In genomic region chr21:35203093-35204021, GRCh38 we compare ENCODE assay signal across 14 cellular contexts.
DNase-seq lines count a peak whose midpoint lies in the region; ATAC-seq, FAIRE-seq and TF ChIP-seq lines count a peak whose summit lies in the region.
"Had no signal": no experiment of that assay in that cellular context is flagged by ENCODE, and none has a peak within 500 bp of the region (broad histone marks: within the 10 kb centered on the region; RNA-seq: fewer than 3 reads in every experiment).

No MANE protein-coding gene starts in this region.

- H3K4me2 ChIP-seq in A549, result peak overlapping the region; percentile 44
- H3K4me2 ChIP-seq: BLaER1 had no signal

- peaks cover 14% of the 10 kb centered on the region for H3K4me1 ChIP-seq in A549

- no peak for DNase-seq in A549 (ENCODE audit: low read depth in 1 of 2, low spot score in 1 of 2)
- DNase-seq in HT1080 (ENCODE audit: low read depth), result peak; percentile 84
- peak; percentile 93 for DNase-seq in choroid plexus epithelial cell (ENCODE audit: low read depth)
- peak; percentile 90 for DNase-seq in myocyte (ENCODE audit: low read depth)
- no peak for DNase-seq in activated CD4-positive, alpha-beta T cell treated with anti-CD3 and anti-CD28 coated beads, Interleukin-2, amount 50 U/mL, for 4 hours
- DNase-seq in CD1c-positive myeloid dendritic cell (ENCODE audit: extremely low spot score), result no peak
- DNase-seq: naive thymus-derived CD4-positive, alpha-beta T cell; NCI-H1694 treated with DMSO at 0.1 percent for 48 hours; stimulated activated CD4-positive, alpha-beta T cell treated with anti-CD3 and anti-CD28 coated beads, Interleukin-4, amount 100 ng/mL, for 1 hour had no signal

- 42% methylated on average over 11 of the region's 11 CpGs for WGBS in A549 (ENCODE audit: missing lambda C conversion rate)

- no peak for TF ChIP-seq POLR2A in A549 (IDR thresholded peaks at IDR 0.05; ENCODE audit: low read length)

- no peak for TF ChIP-seq EP300 in A549 (IDR thresholded peaks at IDR 0.05)

- no peak for TF ChIP-seq CTCF in A549 (IDR thresholded peaks at IDR 0.05)
- no peak for TF ChIP-seq CTCF in choroid plexus epithelial cell (conservative IDR thresholded peaks at IDR 0.05; ENCODE audit: low read depth, low read length)

- CTCF ChIA-PET in A549 (lab: Yijun Ruan, JAX), result no interaction called here

- POLR2A ChIA-PET in A549 (lab: Yijun Ruan, JAX), result no interaction called here

- no peaks in the 10 kb centered on the region for H3K9me3 ChIP-seq in A549

- no peak for ATAC-seq in A549
- ATAC-seq in GM21528 (IDR thresholded peaks at IDR 0.05; ENCODE audit: low FRiP score, unreplicated experiment), result no peak
- ATAC-seq in HG03159 (IDR thresholded peaks at IDR 0.05; ENCODE audit: unreplicated experiment), result no peak
- ATAC-seq: naive thymus-derived CD4-positive, alpha-beta T cell had no signal

- TF ChIP-seq RAD21 in A549 (conservative IDR thresholded peaks at IDR 0.05 in 1 of 2, IDR thresholded peaks at IDR 0.05 in 1 of 2), result no peak

- no peak for FAIRE-seq in A549 (lab: Jason Lieb, UNC)

- H3K4me3 ChIP-seq in A549 (no peak overlapping the region), choroid plexus epithelial cell (ENCODE audit: low read depth, low read length) (no peak overlapping the region)
- H3K4me3 ChIP-seq: BLaER1 had no signal

- peak overlapping the region; percentile 38 to 46; a peak in 2 of 6 replicates for H3K27ac ChIP-seq in A549
- H3K27ac ChIP-seq: BLaER1, HL-60, VCaP had no signal

TF ChIP-seq in A549, 52 proteins besides CTCF, POLR2A, EP300 and RAD21:
- TF ChIP-seq, protein P1, sequence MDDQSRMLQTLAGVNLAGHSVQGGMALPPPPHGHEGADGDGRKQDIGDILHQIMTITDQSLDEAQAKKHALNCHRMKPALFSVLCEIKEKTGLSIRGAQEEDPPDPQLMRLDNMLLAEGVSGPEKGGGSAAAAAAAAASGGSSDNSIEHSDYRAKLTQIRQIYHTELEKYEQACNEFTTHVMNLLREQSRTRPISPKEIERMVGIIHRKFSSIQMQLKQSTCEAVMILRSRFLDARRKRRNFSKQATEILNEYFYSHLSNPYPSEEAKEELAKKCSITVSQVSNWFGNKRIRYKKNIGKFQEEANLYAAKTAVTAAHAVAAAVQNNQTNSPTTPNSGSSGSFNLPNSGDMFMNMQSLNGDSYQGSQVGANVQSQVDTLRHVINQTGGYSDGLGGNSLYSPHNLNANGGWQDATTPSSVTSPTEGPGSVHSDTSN (IDR thresholded peaks at IDR 0.05), result no peak
- no peak for TF ChIP-seq HDAC2 (IDR thresholded peaks at IDR 0.05)
- TF ChIP-seq RARB (CRISPR knock-in tag; IDR thresholded peaks at IDR 0.05), result no peak

Comparison
In these comparisons a context has a peak if more than half of its experiments do, and no peak if none do; other contexts are left out.
1. DNase-seq: peak in HT1080 (single experiment), choroid plexus epithelial cell (single experiment) and myocyte (single experiment); none in A549 (0 of 2), activated CD4-positive, alpha-beta T cell treated with anti-CD3 and anti-CD28 coated beads, Interleukin-2, amount 50 U/mL, for 4 hours (0 of 2) and CD1c-positive myeloid dendritic cell (single experiment).